ENCODE assay signal across 8 cellular contexts in the genomic region with DNA sequence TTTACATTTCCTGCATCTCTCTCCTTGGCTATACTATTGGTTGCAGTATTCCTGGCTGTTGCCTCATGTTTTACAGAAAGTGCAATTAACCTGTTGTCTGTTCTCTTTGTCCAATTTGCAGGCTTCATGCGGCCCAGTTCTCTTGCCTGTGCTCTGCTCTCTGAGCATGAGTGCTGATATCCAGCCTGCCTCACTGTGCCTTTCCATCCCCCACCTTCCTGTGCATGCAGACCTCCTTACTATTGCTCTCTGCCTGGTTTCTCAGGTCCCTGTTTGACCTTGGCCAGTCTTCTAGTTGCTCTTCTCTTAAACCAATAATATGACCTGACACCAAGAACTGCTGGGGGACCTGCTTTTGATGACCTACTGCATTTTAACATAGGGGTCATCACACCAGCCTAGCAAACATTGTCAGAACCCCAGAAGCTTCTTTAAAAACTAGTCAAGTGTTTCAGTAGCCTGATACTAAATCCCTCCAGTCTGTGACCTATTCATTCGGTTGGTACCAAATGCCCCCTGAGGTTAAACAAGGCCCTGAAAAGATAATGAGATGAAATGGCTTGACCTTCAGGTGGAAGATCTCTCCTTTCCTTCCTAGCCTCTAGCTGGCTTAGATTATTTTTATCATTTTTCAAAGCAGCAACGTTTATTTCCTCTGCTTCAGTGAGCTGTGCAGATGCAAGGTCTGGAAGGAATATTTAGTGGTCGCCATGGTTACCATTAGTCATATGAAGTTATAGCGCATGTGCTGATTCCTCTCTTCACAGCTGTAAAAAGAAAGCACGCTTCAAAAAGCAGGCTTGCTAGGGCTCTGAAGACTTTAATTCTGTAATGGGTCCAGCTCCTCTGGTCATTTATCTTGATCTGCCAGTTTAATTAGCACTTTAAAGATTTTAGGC.
DNase-seq lines count a peak whose midpoint lies in the region; ATAC-seq and TF ChIP-seq lines count a peak whose summit lies in the region.

No MANE protein-coding gene starts in this region.

- H3K36me3 ChIP-seq in PC-9 (ENCODE audit: low read depth) (no peaks in the 10 kb centered on the region), esophagus muscularis mucosa (no peaks in the 10 kb centered on the region)

- POLR2A ChIA-PET in PC-9 (lab: Charles Lee; ENCODE audit: unreplicated experiment) = interaction anchor here (0.6 to 0.7 kb wide), 2 partner anchors 163 to 180 kb away, joined by 3 to 5 read pairs; no protein-coding TSS in a partner anchor

- H3K27ac ChIP-seq in PC-9 = no peak overlapping the region
- H3K27ac ChIP-seq in esophagus muscularis mucosa (replicated peaks in 1 of 4) = peak overlapping the region; percentile 63 to 68 (median 67)

- H3K4me3 ChIP-seq in AG10803 (ENCODE audit: low read length) = no peak overlapping the region
- H3K4me3 ChIP-seq in PC-9 = no peak overlapping the region
- H3K4me3 ChIP-seq in esophagus muscularis mucosa = no peak overlapping the region

- TF ChIP-seq POLR2A in esophagus muscularis mucosa (IDR thresholded peaks at IDR 0.05; ENCODE audit: low read depth) = no peak

- TF ChIP-seq EP300 in esophagus muscularis mucosa (IDR thresholded peaks at IDR 0.05) = no peak

- TF ChIP-seq CTCF in AG10803 (conservative IDR thresholded peaks at IDR 0.05; ENCODE audit: low read length) = no peak
- no peak for TF ChIP-seq CTCF in PC-9 (conservative IDR thresholded peaks at IDR 0.05)
- no peak for TF ChIP-seq CTCF in esophagus muscularis mucosa (IDR thresholded peaks at IDR 0.05)

- intact Hi-C loops in PC-9 (cut with micrococcal nuclease; ENCODE audit: unreplicated experiment) (loop anchor here (5.0 kb wide), 4 partner anchors 33 to 288 kb away; no protein-coding TSS in a partner anchor), esophagus muscularis mucosa (cut with DNase I) (loop anchor here (10.0 kb wide), 1 partner anchor 210 kb away; no protein-coding TSS in a partner anchor)

- peaks cover 4% of the 10 kb centered on the region; the same call in 1 of the 2 replicates for H3F3A ChIP-seq in PC-9 (ENCODE audit: insufficient read depth, low read depth)

- H3K9me3 ChIP-seq in PC-9 (ENCODE audit: insufficient read depth, low read depth) = 0 out of 2 replicates have a peak, but pooled peaks cover 8% of the 10 kb centered on the region
- no peaks in the 10 kb centered on the region for H3K9me3 ChIP-seq in esophagus muscularis mucosa

- H3K4me1 ChIP-seq in PC-9 (replicated peaks; ENCODE audit: insufficient read depth) = peaks cover 10% of the 10 kb centered on the region
- peaks cover 10 to 26% (median 21%) of the 10 kb centered on the region in 4 donors for H3K4me1 ChIP-seq in esophagus muscularis mucosa

- no TSS peak for BruUV-seq in PC-9 (replicated peaks; lab: Mats Ljungman, UMichigan)

- CTCF ChIA-PET in PC-9 (lab: Charles Lee) = no interaction called here

- DNase-seq in AG10803 (ENCODE audit: low read depth) = peak; percentile 97
- DNase-seq in PC-9 = peak; percentile 18 to 53
- DNase-seq in esophagus muscularis mucosa (ENCODE audit: extremely low spot score) = no peak
- peak; percentile 3 for DNase-seq in occipital lobe (lab: John Stamatoyannopoulos, UW)
- no peak for DNase-seq in stimulated activated CD4-positive, alpha-beta T cell treated with anti-CD3 and anti-CD28 coated beads, Interleukin-12 subunit alpha, Interleukin-12 subunit beta, amount 100 ng/mL, for 4 hours
- no peak for DNase-seq in NCI-H2107 treated with DMSO at 0.1 percent for 48 hours (lab: John Stamatoyannopoulos, UW; ENCODE audit: unreplicated experiment)

- H2AFZ ChIP-seq in PC-9 = no peak overlapping the region

- H3K79me2 ChIP-seq in PC-9 (ENCODE audit: low read depth) = no peaks in the 10 kb centered on the region

- 22% methylated on average over 6 of the region's 6 CpGs for WGBS in esophagus muscularis mucosa

- H4K20me1 ChIP-seq in PC-9 (ENCODE audit: insufficient read depth) = no peaks in the 10 kb centered on the region

- no peak overlapping the region for H3K4me2 ChIP-seq in PC-9

- H3K27me3 ChIP-seq in PC-9 (ENCODE audit: insufficient read depth, low read depth) = no peaks in the 10 kb centered on the region
- H3K27me3 ChIP-seq in esophagus muscularis mucosa = no peaks in the 10 kb centered on the region

- ATAC-seq in GM19452 (IDR thresholded peaks at IDR 0.05; ENCODE audit: unreplicated experiment) (peak; percentile 57), GM21619 (IDR thresholded peaks at IDR 0.05; ENCODE audit: unreplicated experiment) (no peak)

- no peaks in the 10 kb centered on the region for H3K9me2 ChIP-seq in PC-9 (ENCODE audit: insufficient read depth)

Comparison
In these comparisons a context has a peak if more than half of its experiments do, and no peak if none do; other contexts are left out.
1. DNase-seq: peak in AG10803 (single experiment), PC-9 (2 of 2) and occipital lobe (single experiment); none in esophagus muscularis mucosa (single experiment), stimulated activated CD4-positive, alpha-beta T cell treated with anti-CD3 and anti-CD28 coated beads, Interleukin-12 subunit alpha, Interleukin-12 subunit beta, amount 100 ng/mL, for 4 hours (single experiment) and NCI-H2107 treated with DMSO at 0.1 percent for 48 hours (single experiment).